Comparison of ENCODE assay signal across 9 cellular contexts in genomic region chr11:93359396-93359795, GRCh38. TPM values are rescaled to one million over a fixed set of nuclear protein-coding genes. Genes with fewer than 3 reads are reported as not detected.
"Had no signal": no experiment of that assay in that cellular context is flagged by ENCODE, and none has a peak within 500 bp of the region (broad histone marks: within the 10 kb centered on the region; RNA-seq: fewer than 3 reads in every experiment).

No MANE protein-coding gene starts in this region.

- DNase-seq: H9, HCEC 1CT, KBM-7 had no signal

- H2AFZ ChIP-seq: GM23338 had no signal

- H3K4me3 Mint-ChIP-seq: GM23338, H9, IgD-negative memory B cell had no signal

- H3K4me2 ChIP-seq: GM23338 had no signal

- H3K4me1 Mint-ChIP-seq: GM23338, IgD-negative memory B cell had no signal

- H3K4me3 ChIP-seq: GM23338 had no signal

- H3K36me3 Mint-ChIP-seq: IgD-negative memory B cell had no signal

- H3K27ac Mint-ChIP-seq: GM23338, IgD-negative memory B cell had no signal

- H3K27ac ChIP-seq: HL-60 had no signal

- ATAC-seq: GM23338, HepG2 had no signal

RNA-seq across cellular contexts. Expression of gene DEUP1, which starts 28.9 kb away (rescaled TPM):
- total RNA-seq: HepG2, HT1080 had no signal
- polyA plus RNA-seq: H1, HepG2, IgD-negative memory B cell had no signal
